9 cellular contexts compared by ENCODE assay signal in genomic region chr16:82192665-82193064, GRCh38. TPM values are rescaled to one million over a fixed set of nuclear protein-coding genes. Genes with fewer than 3 reads are reported as not detected.
DNase-seq lines count a peak whose midpoint lies in the region; ATAC-seq, FAIRE-seq and TF ChIP-seq lines count a peak whose summit lies in the region.
"Had no signal": no experiment of that assay in that cellular context is flagged by ENCODE, and none has a peak within 500 bp of the region (broad histone marks: within the 10 kb centered on the region; RNA-seq: fewer than 3 reads in every experiment).

No MANE protein-coding gene starts in this region.

- peaks cover 7 to 21% of the 10 kb centered on the region in 2 donors for H3K27me3 Mint-ChIP-seq in natural killer cell treated with Interleukin-12 subunit alpha and Interleukin-12 subunit beta and Interleukin-15 and Interleukin-18, amount 100 ng/mL, for 72 hours

- no peaks in the 10 kb centered on the region for H3K36me3 Mint-ChIP-seq in natural killer cell treated with Interleukin-12 subunit alpha and Interleukin-12 subunit beta and Interleukin-15 and Interleukin-18, amount 100 ng/mL, for 72 hours

- H3K9ac ChIP-seq in adipocyte (ENCODE audit: low read length), result no peak overlapping the region
- no peak overlapping the region for H3K9ac ChIP-seq in kidney (ENCODE audit: low read length in 2 of 2)
- H3K9ac ChIP-seq: parathyroid adenoma had no signal

- peak overlapping the region; percentile 53 to 83 for H3K27ac Mint-ChIP-seq in natural killer cell treated with Interleukin-12 subunit alpha and Interleukin-12 subunit beta and Interleukin-15 and Interleukin-18, amount 100 ng/mL, for 72 hours

- H3K4me1 ChIP-seq in adipocyte (ENCODE audit: control insufficient read depth, insufficient read depth, low read length) (peaks cover 19% of the 10 kb centered on the region), kidney (ENCODE audit: control insufficient read depth in 1 of 2, insufficient read depth in 1 of 2, low read depth in 1 of 2, low read length in 2 of 2) (no peaks in the 10 kb centered on the region)
- H3K4me1 ChIP-seq: parathyroid adenoma had no signal

- TF ChIP-seq CTCF in kidney (IDR thresholded peaks at IDR 0.05; ENCODE audit: borderline replicate concordance, extremely low read depth, insufficient read depth), result no peak

- FAIRE-seq in kidney (lab: Jason Lieb, UNC), result no peak

- peaks cover 12 to 19% of the 10 kb centered on the region in 2 donors for H3K4me1 Mint-ChIP-seq in natural killer cell treated with Interleukin-12 subunit alpha and Interleukin-12 subunit beta and Interleukin-15 and Interleukin-18, amount 100 ng/mL, for 72 hours (ENCODE audit: low read depth in 2 of 2)

- H3K36me3 ChIP-seq in adipocyte (ENCODE audit: control insufficient read depth, insufficient read depth, low read length, severe bottlenecking) (no peaks in the 10 kb centered on the region), kidney (ENCODE audit: control insufficient read depth in 1 of 2, insufficient read depth in 2 of 2, low read length in 2 of 2) (no peaks in the 10 kb centered on the region)

- no peak overlapping the region for H3K27ac ChIP-seq in kidney (ENCODE audit: low read depth in 2 of 2, low read length in 2 of 2)
- H3K27ac ChIP-seq: parathyroid adenoma had no signal

- intact Hi-C loops in kidney (cut with DNase I), result no loop called here

- H3K4me3 Mint-ChIP-seq in natural killer cell treated with Interleukin-12 subunit alpha and Interleukin-12 subunit beta and Interleukin-15 and Interleukin-18, amount 100 ng/mL, for 72 hours, result peak overlapping the region; percentile 50

- DNase-seq in COLO829 (ENCODE audit: low spot score) (peak; percentile 7), M059J (ENCODE audit: low read depth) (peak; percentile 77), adipocyte (ENCODE audit: low read depth) (peak; percentile 24), NCI-H1694 treated with DMSO at 0.1 percent for 48 hours (lab: John Stamatoyannopoulos, UW) (no peak), kidney (no peak)
- no peak for DNase-seq in natural killer cell treated with Interleukin-12 subunit alpha and Interleukin-12 subunit beta and Interleukin-15 and Interleukin-18, amount 100 ng/mL, for 72 hours (ENCODE audit: low spot score)

- H3K27me3 ChIP-seq in adipocyte (replicated peaks; ENCODE audit: control insufficient read depth, insufficient read depth, low read length), result no peaks in the 10 kb centered on the region

- H3K9me3 Mint-ChIP-seq in natural killer cell treated with Interleukin-12 subunit alpha and Interleukin-12 subunit beta and Interleukin-15 and Interleukin-18, amount 100 ng/mL, for 72 hours, result no peaks in the 10 kb centered on the region

- H3K4me3 ChIP-seq in adipocyte (ENCODE audit: low read length) (no peak overlapping the region), kidney (ENCODE audit: low read length in 2 of 2) (no peak overlapping the region)

- no peaks in the 10 kb centered on the region for H3K9me3 ChIP-seq in adipocyte (ENCODE audit: control insufficient read depth, low read length)
- H3K9me3 ChIP-seq in kidney (ENCODE audit: control insufficient read depth in 1 of 2, low read length in 2 of 2), result no peaks in the 10 kb centered on the region

- ATAC-seq in natural killer cell treated with Interleukin-12 subunit alpha and Interleukin-12 subunit beta and Interleukin-15 and Interleukin-18, amount 100 ng/mL, for 72 hours, result peak; percentile 85 to 98
- no peak for ATAC-seq in HG02623 (IDR thresholded peaks at IDR 0.05; ENCODE audit: unreplicated experiment)
- ATAC-seq in GM19467 (IDR thresholded peaks at IDR 0.05; ENCODE audit: unreplicated experiment), result no peak

RNA-seq across cellular contexts. Expression of gene MPHOSPH6, which starts 22.6 kb away (rescaled TPM):
- 48.0 and 62.0 TPM in 2 replicates for total RNA-seq in M059J (2014; rRNA removed; shearing (Covaris generic))
- total RNA-seq in natural killer cell treated with Interleukin-12 subunit alpha and Interleukin-12 subunit beta and Interleukin-15 and Interleukin-18, amount 100 ng/mL, for 72 hours, result 10 to 100 TPM; 38.2 to 44.5 TPM
- 22.7 TPM for total RNA-seq in kidney
- 28.2 TPM for polyA plus RNA-seq in kidney (ENCODE audit: insufficient read depth, low read depth, low replicate concordance)

Comparison
In these comparisons a context has a peak if more than half of its experiments do, and no peak if none do; other contexts are left out.
1. DNase-seq: peak in COLO829 (single experiment), M059J (single experiment) and adipocyte (single experiment); none in natural killer cell treated with Interleukin-12 subunit alpha and Interleukin-12 subunit beta and Interleukin-15 and Interleukin-18, amount 100 ng/mL, for 72 hours (single experiment), NCI-H1694 treated with DMSO at 0.1 percent for 48 hours (single experiment) and kidney (single experiment).
2. ATAC-seq: peak in natural killer cell treated with Interleukin-12 subunit alpha and Interleukin-12 subunit beta and Interleukin-15 and Interleukin-18, amount 100 ng/mL, for 72 hours (2 of 2); none in HG02623 (single experiment) and GM19467 (single experiment).